Comparison of ENCODE assay signal across 15 cellular contexts in the genomic region with DNA sequence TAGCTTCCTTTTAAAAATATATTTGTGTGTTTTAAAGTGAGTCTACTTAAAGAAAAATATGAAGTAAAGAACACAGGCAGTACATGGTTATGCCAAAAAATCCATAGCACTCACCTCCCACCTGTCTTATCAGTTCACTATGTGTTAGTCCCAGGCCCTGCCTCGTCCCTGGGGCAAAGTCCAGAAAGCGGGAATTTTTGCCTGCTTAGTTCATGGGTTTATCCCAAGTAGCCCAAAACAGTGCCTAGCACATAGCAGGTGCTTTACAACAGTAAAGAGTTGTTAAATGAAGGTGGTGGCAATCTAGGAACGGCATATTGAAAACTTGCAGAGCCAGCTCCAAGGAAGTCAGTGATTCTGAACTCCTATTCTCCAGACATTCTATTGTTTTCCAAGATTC.
"Had no signal": no experiment of that assay in that cellular context is flagged by ENCODE, and none has a peak within 500 bp of the region (broad histone marks: within the 10 kb centered on the region; RNA-seq: fewer than 3 reads in every experiment).

No MANE protein-coding gene starts in this region.

- H3K4me1 ChIP-seq: left lung had no signal

- H3K36me3 ChIP-seq: cardiac muscle cell, left lung, ovary, sigmoid colon, thoracic aorta had no signal

- H3K9me3 ChIP-seq: left lung, ovary, sigmoid colon, thoracic aorta had no signal

- DNase-seq: activated B cell treated with CpG ODN at 0.5 μM for 24 hours; activated CD4-positive, alpha-beta memory T cell treated with anti-CD3 and anti-CD28 coated beads for 36 hours; activated CD4-positive, alpha-beta T cell treated with anti-CD3 and anti-CD28 coated beads for 4 hours; activated naive CD4-positive, alpha-beta T cell treated with anti-CD3 and anti-CD28 coated beads for 36 hours; activated T-cell treated with anti-CD3 and anti-CD28 coated beads, Interleukin-2, amount 50 U/mL, for 48 hours; amygdala; left lung; naive thymus-derived CD8-positive, alpha-beta T cell; sigmoid colon; stimulated activated CD4-positive, alpha-beta T cell treated with anti-CD3 and anti-CD28 coated beads, Interleukin-4, amount 100 ng/mL, for 1 hour; stimulated activated naive CD4-positive, alpha-beta T cell; T1000 had no signal

- H3K27ac ChIP-seq: cardiac muscle cell, left lung, ovary, sigmoid colon, thoracic aorta had no signal

- H3K27me3 ChIP-seq: cardiac muscle cell, ovary, sigmoid colon had no signal

- ATAC-seq: left lung; naive thymus-derived CD8-positive, alpha-beta T cell had no signal

- H3K4me3 ChIP-seq: cardiac muscle cell, left lung, ovary, sigmoid colon, thoracic aorta had no signal
